Comparison of ENCODE assay signal across 9 cellular contexts in genomic region chr11:34624069-34624468, GRCh38. TPM values are rescaled to one million over a fixed set of nuclear protein-coding genes. Genes with fewer than 3 reads are reported as not detected.
A peak's percentile ranks its signal among the peaks of the same experiment; 100 is the strongest.
DNase-seq lines count a peak whose midpoint lies in the region; ATAC-seq and TF ChIP-seq lines count a peak whose summit lies in the region.
"Had no signal": no experiment of that assay in that cellular context is flagged by ENCODE, and none has a peak within 500 bp of the region (broad histone marks: within the 10 kb centered on the region; RNA-seq: fewer than 3 reads in every experiment).

No MANE protein-coding gene starts in this region.

- no peaks in the 10 kb centered on the region for H3K27me3 ChIP-seq in duodenal mucosa (ENCODE audit: control insufficient read depth in 1 of 2, insufficient read depth in 2 of 2, low read length in 2 of 2)
- H3K27me3 ChIP-seq in BE2C = no peaks in the 10 kb centered on the region; the same call in 1 of the 2 replicates
- H3K27me3 ChIP-seq: BLaER1 treated with 17β-estradiol and CSF1 and Interleukin-3, amounts not matched to agents 10 nM and 100 nM had no signal

- H3K36me3 ChIP-seq in duodenal mucosa (ENCODE audit: control insufficient read depth in 1 of 2, insufficient read depth in 2 of 2, low read length in 2 of 2) = no peaks in the 10 kb centered on the region
- no peaks in the 10 kb centered on the region for H3K36me3 ChIP-seq in BE2C
- H3K36me3 ChIP-seq: BLaER1 treated with 17β-estradiol and CSF1 and Interleukin-3, amounts not matched to agents 10 nM and 100 nM had no signal

- ATAC-seq in HG03442 (IDR thresholded peaks at IDR 0.05; ENCODE audit: unreplicated experiment) = peak; percentile 83

- no peak for TF ChIP-seq CTCF in BE2C (IDR thresholded peaks at IDR 0.05; ENCODE audit: low read depth, low read length)

- peak overlapping the region; percentile 79 for H3K27ac ChIP-seq in duodenal mucosa (ENCODE audit: low read depth, low read length)
- H3K27ac ChIP-seq: BLaER1 treated with 17β-estradiol and CSF1 and Interleukin-3, amounts not matched to agents 10 nM and 100 nM had no signal

- TF ChIP-seq POLR2A in erythroblast (IDR thresholded peaks at IDR 0.05; ENCODE audit: low read length) = no peak

- H3K4me1 ChIP-seq in duodenal mucosa (ENCODE audit: control insufficient read depth in 1 of 2, insufficient read depth in 2 of 2, low read length in 2 of 2) = peaks cover 30 to 43% of the 10 kb centered on the region in 2 donors
- no peaks in the 10 kb centered on the region for H3K4me1 ChIP-seq in BE2C

- H3K9ac ChIP-seq in duodenal mucosa (ENCODE audit: low read depth in 1 of 2, low read length in 2 of 2) = peak overlapping the region; percentile 25 to 73
- H3K9ac ChIP-seq: BLaER1 treated with 17β-estradiol and CSF1 and Interleukin-3, amounts not matched to agents 10 nM and 100 nM had no signal

- H3K9me3 ChIP-seq in duodenal mucosa (ENCODE audit: control insufficient read depth in 1 of 2, low read length in 2 of 2) (no peaks in the 10 kb centered on the region), BE2C (no peaks in the 10 kb centered on the region)
- H3K9me3 ChIP-seq: BLaER1 treated with 17β-estradiol and CSF1 and Interleukin-3, amounts not matched to agents 10 nM and 100 nM had no signal

- DNase-seq in stimulated activated naive CD4-positive, alpha-beta T cell treated with Interleukin-2 at 50 U/mL for 16 hours (lab: John Stamatoyannopoulos, UW) = peak; percentile 11
- no peak for DNase-seq in stimulated activated naive CD4-positive, alpha-beta T cell (lab: John Stamatoyannopoulos, UW)
- DNase-seq in BE2C (no peak), inferior parietal cortex (ENCODE audit: extremely low spot score) (no peak), NCI-H748 (lab: John Stamatoyannopoulos, UW; ENCODE audit: unreplicated experiment) (no peak), erythroblast (lab: John Stamatoyannopoulos, UW) (no peak)

- H3K4me3 ChIP-seq in duodenal mucosa (ENCODE audit: low read depth in 1 of 2, low read length in 2 of 2) = peak overlapping the region; percentile 56 to 66
- no peak overlapping the region for H3K4me3 ChIP-seq in BE2C (ENCODE audit: low read depth, low read length)
- H3K4me3 ChIP-seq: BLaER1 treated with 17β-estradiol and CSF1 and Interleukin-3, amounts not matched to agents 10 nM and 100 nM had no signal

RNA-seq across cellular contexts. Expression of gene EHF, which starts 3.2 kb away (rescaled TPM):
- polyA plus RNA-seq in BE2C (2012; ENCODE audit: insufficient read depth, insufficient read length, low read depth) = not detected
